ENCODE assay signal across 8 cellular contexts in the genomic region with DNA sequence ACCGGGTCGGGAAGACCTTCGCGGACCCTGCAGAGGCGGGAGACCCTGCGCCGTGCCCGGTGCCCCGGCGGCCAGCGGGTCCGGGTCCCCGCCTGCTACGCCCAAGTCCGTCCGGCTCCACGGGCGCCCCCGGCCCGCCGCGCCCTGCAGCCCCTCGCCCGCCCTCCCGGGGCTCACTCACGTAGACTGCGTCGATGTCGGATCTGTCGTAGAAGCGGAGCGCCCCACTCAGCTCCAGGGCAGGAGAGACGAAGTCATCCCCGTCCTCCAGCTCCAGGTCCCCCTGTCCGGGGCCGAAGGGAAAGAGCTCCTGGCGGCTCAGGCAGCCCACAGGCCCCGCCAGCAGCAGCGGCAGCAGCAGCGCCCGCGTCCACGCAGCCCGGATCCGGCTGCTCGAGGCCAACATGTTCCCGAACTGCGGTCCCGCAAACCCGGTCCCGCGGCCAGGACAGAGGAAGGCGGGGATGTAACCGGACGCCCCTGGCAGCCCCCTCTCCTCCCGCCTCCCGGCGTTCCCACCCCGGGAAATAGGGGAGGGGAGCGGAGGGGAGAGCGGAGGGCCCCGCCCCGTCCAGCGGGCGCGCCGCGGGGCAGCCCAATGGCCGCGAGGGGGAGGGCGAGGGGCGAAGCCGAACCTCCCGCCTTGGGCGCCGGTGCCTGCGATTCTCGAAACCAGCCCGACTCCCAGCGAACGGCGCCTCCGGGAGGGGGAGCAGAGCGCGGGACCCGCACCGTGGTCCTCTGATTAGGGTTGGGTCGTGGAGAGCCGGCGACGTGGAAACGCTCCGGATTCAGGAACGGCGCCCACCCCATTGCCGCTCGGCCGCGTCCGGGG. TPM values are rescaled to one million over a fixed set of nuclear protein-coding genes. Genes with fewer than 3 reads are reported as not detected.
DNase-seq lines count a peak whose midpoint lies in the region; ATAC-seq and TF ChIP-seq lines count a peak whose summit lies in the region.

Gene NID1, minus strand, starts transcription at position 417 of the 835 bp plus-strand sequence. Its CDS starts 11 bp downstream, at position 406.

- peaks cover 17% of the 10 kb centered on the region for H3K27me3 ChIP-seq in CD8-positive, alpha-beta memory T cell (ENCODE audit: insufficient read depth, low read length, poor library complexity, severe bottlenecking)

- no peaks in the 10 kb centered on the region for H3K9me3 ChIP-seq in CD8-positive, alpha-beta memory T cell (ENCODE audit: low read length)

- peaks cover 16 to 32% (median 32%) of the 10 kb centered on the region in 3 donors for H3K4me1 Mint-ChIP-seq in CD8-positive, alpha-beta memory T cell

- CTCF ChIA-PET in CD8-positive, alpha-beta memory T cell (lab: Charles Lee) = interaction anchor here (1.5 kb wide), 1 partner anchor 93 kb away, joined by 9 read pairs; no protein-coding TSS in a partner anchor

- H3K36me3 Mint-ChIP-seq in CD8-positive, alpha-beta memory T cell = no peaks in the 10 kb centered on the region

- peak within 1 kb of the TSS in 2 of 8 donors; percentile 29 to 93 for H3K27ac Mint-ChIP-seq in CD8-positive, alpha-beta memory T cell

- no peaks in the 10 kb centered on the region for H3K36me3 ChIP-seq in CD8-positive, alpha-beta memory T cell (ENCODE audit: insufficient read depth, low read length)

- peaks cover 0 to 3% (median 0%) of the 10 kb centered on the region in 5 donors for H3K9me3 Mint-ChIP-seq in CD8-positive, alpha-beta memory T cell

- POLR2A ChIA-PET in CD8-positive, alpha-beta memory T cell (lab: Charles Lee) = no interaction called here

- H3K27ac ChIP-seq in CD8-positive, alpha-beta memory T cell (ENCODE audit: low read depth, low read length) = no peak within 1 kb of the TSS

- H3K4me1 ChIP-seq in CD8-positive, alpha-beta memory T cell (ENCODE audit: insufficient read depth, low read length) = peaks cover 20% of the 10 kb centered on the region

- peaks cover 17 to 30% of the 10 kb centered on the region in 2 donors for H3K27me3 Mint-ChIP-seq in CD8-positive, alpha-beta memory T cell

- peak in 2 of 5 donors; percentile 13 to 18 for DNase-seq in CD8-positive, alpha-beta memory T cell
- DNase-seq in NOMO-1 treated with DMSO at 0.1 percent for 48 hours (lab: John Stamatoyannopoulos, UW; ENCODE audit: unreplicated experiment) = peak; percentile 35
- DNase-seq in amniotic epithelial cell (ENCODE audit: low read depth) = peak; percentile 56
- peak; percentile 92 for DNase-seq in Right ventricle myocardium superior
- peak; percentile 27 for DNase-seq in omental fat pad (ENCODE audit: low spot score)
- DNase-seq in superior temporal gyrus (ENCODE audit: extremely low spot score) = no peak

- ATAC-seq in GM21737 (IDR thresholded peaks at IDR 0.05; ENCODE audit: unreplicated experiment) (peak; percentile 30), Right ventricle myocardium superior (ENCODE audit: poor library complexity) (peak; percentile 81), omental fat pad (ENCODE audit: low FRiP score) (peak; percentile 90), GM19351 (IDR thresholded peaks at IDR 0.05; ENCODE audit: unreplicated experiment) (no peak)

- TF ChIP-seq CTCF in omental fat pad (IDR thresholded peaks at IDR 0.05) = no peak

- intact Hi-C loops in Right ventricle myocardium superior (cut with DNase I) = no loop called here

- H3K4me3 ChIP-seq in CD8-positive, alpha-beta memory T cell (ENCODE audit: low read length) = peak within 1 kb of the TSS; percentile 23

- peak within 1 kb of the TSS; percentile 62 to 82 (median 72) for H3K4me3 Mint-ChIP-seq in CD8-positive, alpha-beta memory T cell

RNA-seq across cellular contexts. Expression of gene NID1, which starts in this region (rescaled TPM):
- under 1 TPM; 0.09 to 0.15 TPM for total RNA-seq in CD8-positive, alpha-beta memory T cell
- polyA plus RNA-seq in CD8-positive, alpha-beta memory T cell = not detected
- total RNA-seq in Right ventricle myocardium superior (51.2 TPM), omental fat pad (100 to 1,000 TPM; 131 to 458 (median 203) TPM)

Comparison
In these comparisons a context has a peak if more than half of its experiments do, and no peak if none do; other contexts are left out.
1. RNA of gene NID1 (total RNA-seq): 131 to 458 TPM in omental fat pad and 51.2 TPM in Right ventricle myocardium superior (single experiment); 0.09 to 0.15 TPM in CD8-positive, alpha-beta memory T cell; every median in the first group is over 10 times any median in the second.